In genomic region chr19:41997121-41997850, GRCh38 we compare ENCODE assay signal across 9 cellular contexts. TPM values are rescaled to one million over a fixed set of nuclear protein-coding genes. Genes with fewer than 3 reads are reported as not detected.
DNase-seq lines count a peak whose midpoint lies in the region; ATAC-seq and TF ChIP-seq lines count a peak whose summit lies in the region.
"Had no signal": no experiment of that assay in that cellular context is flagged by ENCODE, and none has a peak within 500 bp of the region (broad histone marks: within the 10 kb centered on the region; RNA-seq: fewer than 3 reads in every experiment).

No MANE protein-coding gene starts in this region.

- DNase-seq in DMS 273 (lab: John Stamatoyannopoulos, UW; ENCODE audit: unreplicated experiment), result peak; percentile 70
- no peak for DNase-seq in DMS 273 treated with DMSO at 0.1 percent for 48 hours (lab: John Stamatoyannopoulos, UW)
- peak in 1 of 2 donors; percentile 64 for DNase-seq in activated naive CD4-positive, alpha-beta T cell treated with anti-CD3 and anti-CD28 coated beads, Interleukin-2, amount 50 U/mL, for 72 hours (ENCODE audit: low spot score in 2 of 2)
- peak; percentile 86 for DNase-seq in hepatic stellate cell (ENCODE audit: low spot score)
- peak; percentile 58 for DNase-seq in stimulated activated CD4-positive, alpha-beta T cell treated with anti-CD3 and anti-CD28 coated beads, Interleukin-15, amount 100 ng/mL, for 24 hours
- no peak for DNase-seq in posterior vena cava (ENCODE audit: low spot score)

- H3K4me2 ChIP-seq in OCI-LY1 (ENCODE audit: low read length), result 0 out of 2 replicates have a peak overlapping the region, but pooled peaks have one; percentile 14

- no peaks in the 10 kb centered on the region for H3F3A ChIP-seq in OCI-LY1 (ENCODE audit: insufficient read depth, low read length)

- ATAC-seq in activated naive CD4-positive, alpha-beta T cell treated with anti-CD3 and anti-CD28 coated beads, Interleukin-2, amount 50 U/mL, for 72 hours, result peak; percentile 19 to 36
- no peak for ATAC-seq in HG02798 (IDR thresholded peaks at IDR 0.05; ENCODE audit: poor library complexity, unreplicated experiment)

- TF ChIP-seq CTCF in OCI-LY1 (IDR thresholded peaks at IDR 0.05; ENCODE audit: low read length), result no peak

- no peaks in the 10 kb centered on the region for H3K79me2 ChIP-seq in OCI-LY1 (ENCODE audit: insufficient read depth, low read length)

- peaks cover 14% of the 10 kb centered on the region for H3K27me3 ChIP-seq in OCI-LY1 (ENCODE audit: insufficient read depth, low read length)

- H3K36me3 ChIP-seq in OCI-LY1 (ENCODE audit: insufficient read depth, low read length), result no peaks in the 10 kb centered on the region

- no peak overlapping the region for H3K27ac Mint-ChIP-seq in activated naive CD4-positive, alpha-beta T cell treated with anti-CD3 and anti-CD28 coated beads, Interleukin-2, amount 50 U/mL, for 72 hours

- no peak overlapping the region for H3K4me3 ChIP-seq in OCI-LY1 (ENCODE audit: low read depth, low read length, poor library complexity, severe bottlenecking)

- no peak overlapping the region for H3K27ac ChIP-seq in OCI-LY1 (ENCODE audit: low read depth, low read length, poor library complexity, severe bottlenecking)
- H3K27ac ChIP-seq: 22Rv1 had no signal

- no peak overlapping the region for H3K9ac ChIP-seq in OCI-LY1 (ENCODE audit: low read length)

- intact Hi-C loops in posterior vena cava (cut with DNase I), result no loop called here

- H2AFZ ChIP-seq in OCI-LY1 (ENCODE audit: low read length), result no peak overlapping the region

- H3K4me1 ChIP-seq in OCI-LY1 (ENCODE audit: insufficient read depth, low read length, severe bottlenecking), result peaks cover 24% of the 10 kb centered on the region

- no peaks in the 10 kb centered on the region for H4K20me1 ChIP-seq in OCI-LY1 (ENCODE audit: insufficient read depth, low read length)

- H3K9me3 Mint-ChIP-seq in activated naive CD4-positive, alpha-beta T cell treated with anti-CD3 and anti-CD28 coated beads, Interleukin-2, amount 50 U/mL, for 72 hours, result no peaks in the 10 kb centered on the region

- no peaks in the 10 kb centered on the region for H3K9me2 ChIP-seq in OCI-LY1 (ENCODE audit: low read depth, low read length)

- no peaks in the 10 kb centered on the region for H3K9me3 ChIP-seq in OCI-LY1 (ENCODE audit: low read length)

- H3K36me3 Mint-ChIP-seq in activated naive CD4-positive, alpha-beta T cell treated with anti-CD3 and anti-CD28 coated beads, Interleukin-2, amount 50 U/mL, for 72 hours, result peaks cover 0 to 15% of the 10 kb centered on the region in 2 donors

RNA-seq across cellular contexts. Expression of gene ATP1A3, which starts 3.3 kb away (rescaled TPM):
- total RNA-seq in activated naive CD4-positive, alpha-beta T cell treated with anti-CD3 and anti-CD28 coated beads, Interleukin-2, amount 50 U/mL, for 72 hours, result 1 to 10 TPM; 2.0 to 4.0 TPM
- total RNA-seq in posterior vena cava, result under 1 TPM in 1 of 2 donors, not detected in 1; 0.19 TPM

RNA-seq across cellular contexts. Expression of gene RABAC1, which starts 38.2 kb away (rescaled TPM):
- 10 to 100 TPM; 39.8 to 46.0 TPM for total RNA-seq in activated naive CD4-positive, alpha-beta T cell treated with anti-CD3 and anti-CD28 coated beads, Interleukin-2, amount 50 U/mL, for 72 hours
- 100 to 1,000 TPM; 186 to 191 TPM for total RNA-seq in posterior vena cava

Comparison
In these comparisons a context has a peak if more than half of its experiments do, and no peak if none do; other contexts are left out.
1. DNase-seq: peak in DMS 273 (single experiment), hepatic stellate cell (single experiment) and stimulated activated CD4-positive, alpha-beta T cell treated with anti-CD3 and anti-CD28 coated beads, Interleukin-15, amount 100 ng/mL, for 24 hours (single experiment); none in DMS 273 treated with DMSO at 0.1 percent for 48 hours (single experiment) and posterior vena cava (single experiment).